21 cellular contexts compared by ENCODE assay signal in the genomic region with DNA sequence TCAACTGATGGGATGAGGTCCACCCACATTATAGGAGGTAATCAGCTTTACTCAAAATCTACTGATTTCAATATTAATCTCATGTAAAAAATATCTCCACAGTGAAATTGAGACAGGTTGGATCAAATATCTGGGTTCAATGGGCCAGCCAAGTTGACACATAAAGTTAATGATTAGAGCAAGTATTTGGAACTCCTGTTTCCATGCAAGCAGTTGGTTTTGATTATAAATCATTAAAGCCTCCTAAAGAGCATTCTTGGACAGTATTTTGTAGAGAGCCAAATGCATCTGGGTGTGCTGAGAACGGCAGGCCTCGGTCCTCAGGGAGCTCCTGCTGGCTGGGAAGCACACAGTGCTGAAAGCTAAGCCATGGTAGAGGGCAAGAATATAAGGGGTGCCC.
DNase-seq lines count a peak whose midpoint lies in the region; TF ChIP-seq lines count a peak whose summit lies in the region.
"Had no signal": no experiment of that assay in that cellular context is flagged by ENCODE, and none has a peak within 500 bp of the region (broad histone marks: within the 10 kb centered on the region; RNA-seq: fewer than 3 reads in every experiment).

No MANE protein-coding gene starts in this region.

- H3K4me1 Mint-ChIP-seq in HFFc6 (ENCODE audit: low read depth) (peaks cover 69% of the 10 kb centered on the region), osteocyte (ENCODE audit: unreplicated experiment) (peaks cover 78% of the 10 kb centered on the region)

- CTCF ChIA-PET in HEK293T (lab: Yijun Ruan, JAX), result interaction anchor here (0.6 to 1.5 kb wide), 2 partner anchors 12 to 28 kb away, joined by 3 to 4 read pairs; no protein-coding TSS in a partner anchor

- H3K4me1 ChIP-seq in thyroid gland, result peaks cover 55 to 68% of the 10 kb centered on the region in 2 donors

- H3K27ac ChIP-seq in thyroid gland (peak overlapping the region; percentile 45 to 97 (median 86)), coronary artery (no peak overlapping the region)
- H3K27ac ChIP-seq: BLaER1, PC-9, SJCRH30 had no signal

- H3K9me3 Mint-ChIP-seq in HFFc6, result no peaks in the 10 kb centered on the region
- peaks cover 6% of the 10 kb centered on the region for H3K9me3 Mint-ChIP-seq in osteocyte (ENCODE audit: unreplicated experiment)

- 74 to 83% methylated on average over 2 of the region's 2 CpGs for WGBS in thyroid gland, 2 donors

- POLR2A ChIA-PET in HEK293T (lab: Yijun Ruan, JAX), result no interaction called here

- H3K4me3 ChIP-seq in thyroid gland (replicated peaks in 1 of 3) (no peak overlapping the region), coronary artery (no peak overlapping the region)
- H3K4me3 ChIP-seq: BLaER1, MG63, PC-9, SJCRH30 had no signal

- no peaks in the 10 kb centered on the region for H3K27me3 ChIP-seq in thyroid gland
- H3K27me3 ChIP-seq: BLaER1, MG63, SJCRH30 had no signal

- peaks cover 0 to 3% of the 10 kb centered on the region in 2 donors for H3K36me3 ChIP-seq in thyroid gland
- H3K36me3 ChIP-seq: BLaER1 had no signal

- DNase-seq in HFFc6 (no peak), fibroblast of gingiva (ENCODE audit: low read depth) (peak; percentile 38), osteocyte (ENCODE audit: extremely low spot score, unreplicated experiment) (no peak), thyroid gland (no peak), HEK293T (ENCODE audit: extremely low spot score) (no peak), coronary artery (ENCODE audit: low spot score) (no peak), NCI-H345 (lab: John Stamatoyannopoulos, UW) (no peak)
- DNase-seq: ACHN; CD4-positive, alpha-beta T cell; COR-L47; DMS79; Kasumi-1; MG63; NCI-H1417; NCI-H187 treated with DMSO at 0.1 percent for 48 hours; NCI-H2107; NCI-H510A treated with DMSO at 0.1 percent for 48 hours; NCI-H748 treated with DMSO at 0.1 percent for 48 hours; PC-9; SJCRH30 had no signal

- H3K4me3 Mint-ChIP-seq in HFFc6 (no peak overlapping the region), osteocyte (ENCODE audit: unreplicated experiment) (no peak overlapping the region)
- H3K4me3 Mint-ChIP-seq: CD4-positive, alpha-beta T cell had no signal

- no peak for TF ChIP-seq POLR2A in thyroid gland (IDR thresholded peaks at IDR 0.05)

- TF ChIP-seq CTCF in HFFc6 (IDR thresholded peaks at IDR 0.05) (no peak), osteocyte (IDR thresholded peaks at IDR 0.05) (no peak), thyroid gland (IDR thresholded peaks at IDR 0.05) (no peak), coronary artery (IDR thresholded peaks at IDR 0.05) (no peak)

- no peaks in the 10 kb centered on the region for H3K9me3 ChIP-seq in thyroid gland
- H3K9me3 ChIP-seq: MG63 had no signal

- H3K27me3 Mint-ChIP-seq in HFFc6 (ENCODE audit: insufficient read depth) (no peaks in the 10 kb centered on the region; the same call in 1 of the 2 replicates), osteocyte (ENCODE audit: unreplicated experiment) (no peaks in the 10 kb centered on the region)

- H3K36me3 Mint-ChIP-seq in HFFc6 (ENCODE audit: low read depth) (peaks cover 26% of the 10 kb centered on the region), osteocyte (ENCODE audit: unreplicated experiment) (peaks cover 30% of the 10 kb centered on the region)

- intact Hi-C loops in thyroid gland (cut with DNase I), result no loop called here

- peak overlapping the region; percentile 17; the same call in 1 of the 2 replicates for H3K27ac Mint-ChIP-seq in HFFc6
- peak overlapping the region; percentile 40 for H3K27ac Mint-ChIP-seq in osteocyte (ENCODE audit: unreplicated experiment)
- H3K27ac Mint-ChIP-seq: CD4-positive, alpha-beta T cell had no signal

TF ChIP-seq in HEK293T, 16 proteins besides CTCF, POLR2A, EP300 and RAD21:
- no peak for TF ChIP-seq FOXA1 (IDR thresholded peaks at IDR 0.05)
- TF ChIP-seq ARNT (IDR thresholded peaks at IDR 0.05), result no peak
- no peak for TF ChIP-seq HDGF (IDR thresholded peaks at IDR 0.05; ENCODE audit: borderline replicate concordance)
- no peak for TF ChIP-seq ZNF384 (IDR thresholded peaks at IDR 0.05)
- TF ChIP-seq TARDBP (IDR thresholded peaks at IDR 0.05), result no peak
- TF ChIP-seq LEF1 (IDR thresholded peaks at IDR 0.05; ENCODE audit: borderline replicate concordance), result no peak
- no peak for TF ChIP-seq BHLHE40 (IDR thresholded peaks at IDR 0.05; ENCODE audit: borderline replicate concordance)
- TF ChIP-seq FOXK2 (IDR thresholded peaks at IDR 0.05), result no peak
- TF ChIP-seq NFRKB (IDR thresholded peaks at IDR 0.05), result no peak
- TF ChIP-seq FOXM1 (IDR thresholded peaks at IDR 0.05; ENCODE audit: borderline replicate concordance), result no peak
- no peak for TF ChIP-seq PKNOX1 (IDR thresholded peaks at IDR 0.05)
- TF ChIP-seq SP1 (IDR thresholded peaks at IDR 0.05), result no peak
- no peak for TF ChIP-seq SUZ12 (IDR thresholded peaks at IDR 0.05)
- no peak for TF ChIP-seq L3MBTL2 (conservative IDR thresholded peaks at IDR 0.05)

Comparison
In these comparisons a context has a peak if more than half of its experiments do, and no peak if none do; other contexts are left out.
1. H3K27ac ChIP-seq: peak in thyroid gland (3 of 3); none in coronary artery (0 of 2).